Comparison of ENCODE assay signal across 13 cellular contexts in the genomic region with DNA sequence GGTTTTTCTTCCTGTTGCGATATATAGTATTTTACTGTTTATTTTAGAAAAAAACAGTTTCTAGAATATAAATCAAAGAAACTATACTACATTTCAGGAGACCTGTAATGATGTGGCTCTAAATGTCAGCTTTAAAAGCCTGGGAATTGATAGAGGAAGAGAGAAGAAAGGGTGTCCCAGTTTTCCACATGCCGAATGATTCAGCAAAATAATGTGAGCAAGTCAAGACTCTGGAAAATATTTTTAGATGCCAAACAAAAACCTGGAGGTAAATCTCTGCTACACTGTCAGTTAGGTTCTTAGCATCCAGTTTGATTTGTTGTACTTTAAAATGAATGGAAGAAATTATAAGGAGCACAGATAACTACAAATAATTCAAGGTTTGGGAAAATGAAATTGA.
DNase-seq lines count a peak whose midpoint lies in the region; ATAC-seq and TF ChIP-seq lines count a peak whose summit lies in the region.
"Had no signal": no experiment of that assay in that cellular context is flagged by ENCODE, and none has a peak within 500 bp of the region (broad histone marks: within the 10 kb centered on the region; RNA-seq: fewer than 3 reads in every experiment).

No MANE protein-coding gene starts in this region.

- H3K79me2 ChIP-seq in GM23338 (replicated peaks; ENCODE audit: insufficient read depth): no peaks in the 10 kb centered on the region

- H3K4me3 Mint-ChIP-seq in GM23338: no peak overlapping the region

- H4K20me1 ChIP-seq in GM23338 (replicated peaks; ENCODE audit: insufficient read depth): no peaks in the 10 kb centered on the region
- H4K20me1 ChIP-seq: BLaER1 treated with 17β-estradiol and CSF1 and Interleukin-3, amounts not matched to agents 10 nM and 100 nM had no signal

- no peak for DNase-seq in GM23338 (ENCODE audit: low spot score)
- peak; percentile 55 for DNase-seq in NCI-H460 (ENCODE audit: extremely low read depth, low read depth)
- no peak for DNase-seq in foreskin keratinocyte
- DNase-seq in pons (ENCODE audit: low spot score): peak; percentile 27
- DNase-seq in effector CD8-positive, alpha-beta T cell (lab: John Stamatoyannopoulos, UW): no peak
- no peak for DNase-seq in dermis blood vessel endothelial cell
- DNase-seq in omental fat pad (ENCODE audit: low spot score): no peak
- DNase-seq: KBM-7, NCI-H1105, NCI-H187, NCI-H446 treated with DMSO at 0.1 percent for 48 hours, SIG-M5 had no signal

- H3K27ac Mint-ChIP-seq in GM23338: peak overlapping the region; percentile 94

- no peaks in the 10 kb centered on the region for H3K9me3 Mint-ChIP-seq in GM23338

- H3K27me3 ChIP-seq in GM23338 (ENCODE audit: insufficient read depth) (no peaks in the 10 kb centered on the region), foreskin keratinocyte (no peaks in the 10 kb centered on the region)
- H3K27me3 ChIP-seq: BLaER1 treated with 17β-estradiol and CSF1 and Interleukin-3, amounts not matched to agents 10 nM and 100 nM had no signal

- H3K36me3 Mint-ChIP-seq in GM23338 (ENCODE audit: low read depth): no peaks in the 10 kb centered on the region

- no peak overlapping the region for H3K4me3 ChIP-seq in GM23338
- H3K4me3 ChIP-seq: BLaER1 treated with 17β-estradiol and CSF1 and Interleukin-3, amounts not matched to agents 10 nM and 100 nM had no signal

- H3K27me3 Mint-ChIP-seq in GM23338 (ENCODE audit: insufficient read depth, low read depth, poor library complexity): peaks cover 1% of the 10 kb centered on the region

- TF ChIP-seq CTCF in GM23338 (conservative IDR thresholded peaks at IDR 0.05; ENCODE audit: low read depth in 2 of 2) (no peak), foreskin keratinocyte (conservative IDR thresholded peaks at IDR 0.05) (no peak), omental fat pad (IDR thresholded peaks at IDR 0.05) (no peak)

- ATAC-seq in GM23338 (no peak), foreskin keratinocyte (no peak), omental fat pad (ENCODE audit: low FRiP score) (no peak)

- peaks cover 11% of the 10 kb centered on the region; the same call in 2 of the 3 replicates for H3K4me1 Mint-ChIP-seq in GM23338

- no peaks in the 10 kb centered on the region for H3K36me3 ChIP-seq in GM23338 (ENCODE audit: insufficient read depth)
- H3K36me3 ChIP-seq: BLaER1 treated with 17β-estradiol and CSF1 and Interleukin-3, amounts not matched to agents 10 nM and 100 nM had no signal

- no peaks in the 10 kb centered on the region for H3K9me2 ChIP-seq in GM23338 (ENCODE audit: insufficient read depth)

- H3K4me1 ChIP-seq in GM23338 (ENCODE audit: insufficient read depth) (0 out of 2 replicates have a peak, but pooled peaks cover 4% of the 10 kb centered on the region), foreskin keratinocyte (peaks cover 52% of the 10 kb centered on the region)
- H3K4me1 ChIP-seq: BLaER1 treated with 17β-estradiol and CSF1 and Interleukin-3, amounts not matched to agents 10 nM and 100 nM had no signal

- no peaks in the 10 kb centered on the region for H3F3A ChIP-seq in GM23338 (replicated peaks; ENCODE audit: low read depth)

- no peak overlapping the region for H3K4me2 ChIP-seq in GM23338
- H3K4me2 ChIP-seq: BLaER1 treated with 17β-estradiol and CSF1 and Interleukin-3, amounts not matched to agents 10 nM and 100 nM had no signal

- H2AFZ ChIP-seq in GM23338: peak overlapping the region; percentile 84

- H3K27ac ChIP-seq in GM23338 (ENCODE audit: low read depth) (no peak overlapping the region), foreskin keratinocyte (peak overlapping the region; percentile 97)
- H3K27ac ChIP-seq: BLaER1 treated with 17β-estradiol and CSF1 and Interleukin-3, amounts not matched to agents 10 nM and 100 nM had no signal

TF ChIP-seq in GM23338, 12 proteins besides CTCF, POLR2A, EP300 and RAD21 (continues in another document):
- TF ChIP-seq ZNF114 (CRISPR knock-in tag; IDR thresholded peaks at IDR 0.05) (no peak), POLR2AphosphoS5 (IDR thresholded peaks at IDR 0.05; ENCODE audit: low read depth) (no peak), EZH2phosphoT487 (IDR thresholded peaks at IDR 0.05; ENCODE audit: unreplicated experiment) (no peak), NANOG (IDR thresholded peaks at IDR 0.05; ENCODE audit: borderline replicate concordance) (no peak), ZNF331 (CRISPR knock-in tag; IDR thresholded peaks at IDR 0.05; ENCODE audit: low read depth) (no peak), JUNB (IDR thresholded peaks at IDR 0.05; ENCODE audit: unreplicated experiment) (no peak), EZH2 (IDR thresholded peaks at IDR 0.05; ENCODE audit: low read depth, unreplicated experiment) (no peak)
- TF ChIP-seq, protein P1, sequence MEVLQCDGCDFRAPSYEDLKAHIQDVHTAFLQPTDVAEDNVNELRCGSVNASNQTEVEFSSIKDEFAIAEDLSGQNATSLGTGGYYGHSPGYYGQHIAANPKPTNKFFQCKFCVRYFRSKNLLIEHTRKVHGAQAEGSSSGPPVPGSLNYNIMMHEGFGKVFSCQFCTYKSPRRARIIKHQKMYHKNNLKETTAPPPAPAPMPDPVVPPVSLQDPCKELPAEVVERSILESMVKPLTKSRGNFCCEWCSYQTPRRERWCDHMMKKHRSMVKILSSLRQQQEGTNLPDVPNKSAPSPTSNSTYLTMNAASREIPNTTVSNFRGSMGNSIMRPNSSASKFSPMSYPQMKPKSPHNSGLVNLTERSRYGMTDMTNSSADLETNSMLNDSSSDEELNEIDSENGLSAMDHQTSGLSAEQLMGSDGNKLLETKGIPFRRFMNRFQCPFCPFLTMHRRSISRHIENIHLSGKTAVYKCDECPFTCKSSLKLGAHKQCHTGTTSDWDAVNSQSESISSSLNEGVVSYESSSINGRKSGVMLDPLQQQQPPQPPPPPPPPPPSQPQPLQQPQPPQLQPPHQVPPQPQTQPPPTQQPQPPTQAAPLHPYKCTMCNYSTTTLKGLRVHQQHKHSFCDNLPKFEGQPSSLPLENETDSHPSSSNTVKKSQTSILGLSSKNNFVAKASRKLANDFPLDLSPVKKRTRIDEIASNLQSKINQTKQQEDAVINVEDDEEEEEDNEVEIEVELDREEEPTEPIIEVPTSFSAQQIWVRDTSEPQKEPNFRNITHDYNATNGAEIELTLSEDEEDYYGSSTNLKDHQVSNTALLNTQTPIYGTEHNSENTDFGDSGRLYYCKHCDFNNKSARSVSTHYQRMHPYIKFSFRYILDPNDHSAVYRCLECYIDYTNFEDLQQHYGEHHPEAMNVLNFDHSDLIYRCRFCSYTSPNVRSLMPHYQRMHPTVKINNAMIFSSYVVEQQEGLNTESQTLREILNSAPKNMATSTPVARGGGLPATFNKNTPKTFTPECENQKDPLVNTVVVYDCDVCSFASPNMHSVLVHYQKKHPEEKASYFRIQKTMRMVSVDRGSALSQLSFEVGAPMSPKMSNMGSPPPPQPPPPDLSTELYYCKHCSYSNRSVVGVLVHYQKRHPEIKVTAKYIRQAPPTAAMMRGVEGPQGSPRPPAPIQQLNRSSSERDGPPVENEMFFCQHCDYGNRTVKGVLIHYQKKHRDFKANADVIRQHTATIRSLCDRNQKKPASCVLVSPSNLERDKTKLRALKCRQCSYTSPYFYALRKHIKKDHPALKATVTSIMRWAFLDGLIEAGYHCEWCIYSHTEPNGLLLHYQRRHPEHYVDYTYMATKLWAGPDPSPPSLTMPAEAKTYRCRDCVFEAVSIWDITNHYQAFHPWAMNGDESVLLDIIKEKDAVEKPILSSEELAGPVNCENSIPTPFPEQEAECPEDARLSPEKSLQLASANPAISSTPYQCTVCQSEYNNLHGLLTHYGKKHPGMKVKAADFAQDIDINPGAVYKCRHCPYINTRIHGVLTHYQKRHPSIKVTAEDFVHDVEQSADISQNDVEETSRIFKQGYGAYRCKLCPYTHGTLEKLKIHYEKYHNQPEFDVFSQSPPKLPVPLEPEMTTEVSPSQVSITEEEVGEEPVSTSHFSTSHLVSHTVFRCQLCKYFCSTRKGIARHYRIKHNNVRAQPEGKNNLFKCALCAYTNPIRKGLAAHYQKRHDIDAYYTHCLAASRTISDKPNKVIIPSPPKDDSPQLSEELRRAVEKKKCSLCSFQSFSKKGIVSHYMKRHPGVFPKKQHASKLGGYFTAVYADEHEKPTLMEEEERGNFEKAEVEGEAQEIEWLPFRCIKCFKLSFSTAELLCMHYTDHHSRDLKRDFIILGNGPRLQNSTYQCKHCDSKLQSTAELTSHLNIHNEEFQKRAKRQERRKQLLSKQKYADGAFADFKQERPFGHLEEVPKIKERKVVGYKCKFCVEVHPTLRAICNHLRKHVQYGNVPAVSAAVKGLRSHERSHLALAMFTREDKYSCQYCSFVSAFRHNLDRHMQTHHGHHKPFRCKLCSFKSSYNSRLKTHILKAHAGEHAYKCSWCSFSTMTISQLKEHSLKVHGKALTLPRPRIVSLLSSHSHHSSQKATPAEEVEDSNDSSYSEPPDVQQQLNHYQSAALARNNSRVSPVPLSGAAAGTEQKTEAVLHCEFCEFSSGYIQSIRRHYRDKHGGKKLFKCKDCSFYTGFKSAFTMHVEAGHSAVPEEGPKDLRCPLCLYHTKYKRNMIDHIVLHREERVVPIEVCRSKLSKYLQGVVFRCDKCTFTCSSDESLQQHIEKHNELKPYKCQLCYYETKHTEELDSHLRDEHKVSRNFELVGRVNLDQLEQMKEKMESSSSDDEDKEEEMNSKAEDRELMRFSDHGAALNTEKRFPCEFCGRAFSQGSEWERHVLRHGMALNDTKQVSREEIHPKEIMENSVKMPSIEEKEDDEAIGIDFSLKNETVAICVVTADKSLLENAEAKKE (CRISPR knock-in tag; IDR thresholded peaks at IDR 0.05): no peak
- TF ChIP-seq, protein P2, sequence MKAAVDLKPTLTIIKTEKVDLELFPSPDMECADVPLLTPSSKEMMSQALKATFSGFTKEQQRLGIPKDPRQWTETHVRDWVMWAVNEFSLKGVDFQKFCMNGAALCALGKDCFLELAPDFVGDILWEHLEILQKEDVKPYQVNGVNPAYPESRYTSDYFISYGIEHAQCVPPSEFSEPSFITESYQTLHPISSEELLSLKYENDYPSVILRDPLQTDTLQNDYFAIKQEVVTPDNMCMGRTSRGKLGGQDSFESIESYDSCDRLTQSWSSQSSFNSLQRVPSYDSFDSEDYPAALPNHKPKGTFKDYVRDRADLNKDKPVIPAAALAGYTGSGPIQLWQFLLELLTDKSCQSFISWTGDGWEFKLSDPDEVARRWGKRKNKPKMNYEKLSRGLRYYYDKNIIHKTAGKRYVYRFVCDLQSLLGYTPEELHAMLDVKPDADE (IDR thresholded peaks at IDR 0.05): no peak

Comparison
In these comparisons a context has a peak if more than half of its experiments do, and no peak if none do; other contexts are left out.
1. DNase-seq: peak in NCI-H460 (single experiment) and pons (single experiment); none in GM23338 (single experiment), foreskin keratinocyte (0 of 2), effector CD8-positive, alpha-beta T cell (single experiment), dermis blood vessel endothelial cell (single experiment) and omental fat pad (single experiment).